In genomic region chr4:4761128-4761991, GRCh38 we compare ENCODE assay signal across 11 cellular contexts.
DNase-seq lines count a peak whose midpoint lies in the region; ATAC-seq and TF ChIP-seq lines count a peak whose summit lies in the region.
"Had no signal": no experiment of that assay in that cellular context is flagged by ENCODE, and none has a peak within 500 bp of the region (broad histone marks: within the 10 kb centered on the region; RNA-seq: fewer than 3 reads in every experiment).

No MANE protein-coding gene starts in this region.

- H3K36me3 ChIP-seq in HEK293 (ENCODE audit: control insufficient read depth in 2 of 2, insufficient read depth in 1 of 2, low read length in 2 of 2), result no peaks in the 10 kb centered on the region
- no peaks in the 10 kb centered on the region for H3K36me3 ChIP-seq in mesendoderm (ENCODE audit: control insufficient read depth, insufficient read depth, low read length)

- no peak overlapping the region for H4K8ac ChIP-seq in mesendoderm (ENCODE audit: low read depth, low read length)

- H3K4me1 ChIP-seq in HEK293 (ENCODE audit: control insufficient read depth, insufficient read depth, low read length) (peaks cover 3% of the 10 kb centered on the region; the same call in 1 of the 2 replicates), mesendoderm (ENCODE audit: control insufficient read depth, low read depth, low read length) (peaks cover 33% of the 10 kb centered on the region)

- ATAC-seq in HG03097 (IDR thresholded peaks at IDR 0.05; ENCODE audit: low FRiP score, unreplicated experiment), result no peak
- ATAC-seq in GM21447 (IDR thresholded peaks at IDR 0.05; ENCODE audit: unreplicated experiment), result no peak

- DNase-seq in D341Med (ENCODE audit: low spot score) (peak; percentile 79), astrocyte of the spinal cord (ENCODE audit: low read depth, low spot score) (no peak), mesendoderm (peak; percentile 90), MV-4-11 (lab: John Stamatoyannopoulos, UW) (no peak), RKO (ENCODE audit: low spot score) (no peak)
- DNase-seq: activated CD4-positive, CD25-positive, alpha-beta regulatory T cell treated with anti-CD3 and anti-CD28 coated beads, Interleukin-2, amount 50 U/mL, for 72 hours; activated naive CD8-positive, alpha-beta T cell treated with anti-CD3 and anti-CD28 coated beads for 36 hours; stimulated activated CD4-positive, alpha-beta T cell treated with anti-CD3 and anti-CD28 coated beads, Interleukin-4, amount 100 ng/mL, for 1 hour had no signal

- H3K4me2 ChIP-seq in mesendoderm (ENCODE audit: low read length), result no peak overlapping the region

- H3K27me3 ChIP-seq in mesendoderm (ENCODE audit: insufficient read depth, low read length, poor library complexity), result no peaks in the 10 kb centered on the region

- WGBS in mesendoderm (ENCODE audit: extremely low coverage, insufficient coverage, low lambda C conversion rate), result no CpG with 5 or more reads among the region's 20 CpGs

- TF ChIP-seq CTCF in HEK293 (tag by site-specific recombination; IDR thresholded peaks at IDR 0.05) (no peak), astrocyte of the spinal cord (IDR thresholded peaks at IDR 0.05; ENCODE audit: low read depth, low read length) (peak; percentile 50)

- no peaks in the 10 kb centered on the region for H3K9me3 ChIP-seq in HEK293 (ENCODE audit: control insufficient read depth, insufficient read depth, low read depth, low read length)

- H3K23ac ChIP-seq in mesendoderm (ENCODE audit: low read length), result no peak overlapping the region

- peak overlapping the region; percentile 43 for H2AK5ac ChIP-seq in mesendoderm (ENCODE audit: low read length)

- no peak overlapping the region for H4K5ac ChIP-seq in mesendoderm (ENCODE audit: low read length)

- peak overlapping the region; percentile 81 for H3K4ac ChIP-seq in mesendoderm (ENCODE audit: low read depth, low read length)

- H3K27ac ChIP-seq in HEK293 (ENCODE audit: extremely low read depth, low read depth, low read length) (no peak overlapping the region), mesendoderm (ENCODE audit: low read depth, low read length) (peak overlapping the region; percentile 42)

- H3K18ac ChIP-seq in mesendoderm (ENCODE audit: low read length), result peak overlapping the region; percentile 77

- POLR2A ChIA-PET in HEK293 (lab: Yijun Ruan, JAX), result no interaction called here

- CTCF ChIA-PET in HEK293 (lab: Yijun Ruan, JAX), result interaction anchor here (0.6 to 1.2 kb wide), 6 partner anchors 13 to 949 kb away, joined by 3 to 4 read pairs (median 3); no protein-coding TSS in a partner anchor

- peak overlapping the region; percentile 34 for H2BK120ac ChIP-seq in mesendoderm (ENCODE audit: low read depth, low read length)

- no peak overlapping the region for H3K4me3 ChIP-seq in HEK293 (ENCODE audit: low read depth, low read length)
- H3K4me3 ChIP-seq in astrocyte of the spinal cord (ENCODE audit: low read depth, low read length), result no peak overlapping the region
- no peak overlapping the region for H3K4me3 ChIP-seq in mesendoderm (ENCODE audit: low read length)

- no peaks in the 10 kb centered on the region for H3K79me2 ChIP-seq in mesendoderm (ENCODE audit: control insufficient read depth, insufficient read depth, low read length)

- in situ Hi-C loops in astrocyte of the spinal cord (cut with HindIII; ENCODE audit: low sequenced_read_pairs), result no loop called here

- H3K79me1 ChIP-seq in mesendoderm (ENCODE audit: low read length), result no peaks in the 10 kb centered on the region

- H3K56ac ChIP-seq in mesendoderm (ENCODE audit: low read length), result peak overlapping the region; percentile 82

- peak overlapping the region; percentile 0 for H2BK15ac ChIP-seq in mesendoderm (replicated peaks; ENCODE audit: low read depth)

- peak overlapping the region; percentile 64 for H2BK5ac ChIP-seq in mesendoderm (ENCODE audit: low read length)

- peak overlapping the region; percentile 46 for H3K9ac ChIP-seq in mesendoderm (ENCODE audit: low read length)

TF ChIP-seq in HEK293, 187 proteins besides CTCF, POLR2A, EP300 and RAD21:
- TF ChIP-seq FEZF1 (tag by site-specific recombination; IDR thresholded peaks at IDR 0.05) (peak; percentile 62; the same call in 1 of the 2 replicates), ZNF555 (tag by site-specific recombination; conservative IDR thresholded peaks at IDR 0.05) (no peak)

Comparison
In these comparisons a context has a peak if more than half of its experiments do, and no peak if none do; other contexts are left out.
1. DNase-seq: peak in D341Med (single experiment) and mesendoderm (single experiment); none in astrocyte of the spinal cord (single experiment), MV-4-11 (single experiment) and RKO (single experiment).